ENCODE assay signal across 7 cellular contexts in the genomic region with DNA sequence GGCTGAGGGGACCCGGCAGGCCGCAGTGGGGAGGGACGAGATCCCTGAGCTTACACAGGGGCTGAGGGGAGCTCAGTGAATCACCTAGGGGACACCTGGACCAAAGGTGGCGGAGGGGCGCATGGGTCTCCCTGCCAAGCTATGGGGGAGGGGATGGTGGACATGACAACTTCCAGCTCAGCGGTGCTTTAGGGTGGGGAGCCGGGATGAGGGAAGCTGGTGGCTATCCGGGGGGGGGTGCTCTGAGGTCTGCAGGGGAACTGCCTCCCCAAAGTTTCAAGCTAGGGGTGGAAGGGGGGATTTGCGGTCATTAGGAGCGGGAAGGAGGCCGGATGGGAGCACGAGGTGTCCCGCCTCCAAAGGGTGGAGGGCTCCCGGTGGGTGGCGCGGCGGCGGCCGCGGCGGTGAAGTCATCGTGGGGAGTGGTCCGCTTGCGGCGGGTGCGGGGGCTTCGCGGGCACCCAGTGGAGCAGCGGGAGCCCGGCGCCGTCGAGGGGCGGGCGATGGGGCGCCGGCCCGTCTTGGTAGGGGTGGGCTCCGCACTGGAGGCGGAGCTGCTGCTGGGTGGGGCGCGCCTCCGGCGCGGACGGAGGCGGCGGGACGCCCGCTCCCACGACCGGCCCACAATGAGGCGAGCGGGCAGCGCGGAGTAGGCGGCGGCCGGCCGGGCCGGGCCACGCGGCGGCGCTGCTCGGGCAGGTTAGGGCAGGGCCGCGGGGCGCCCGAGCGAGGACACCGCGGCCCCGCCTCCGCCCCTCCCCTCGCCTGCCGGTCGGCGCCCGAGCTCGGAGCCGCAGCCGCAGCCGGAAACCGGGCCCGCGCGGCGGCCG. TPM values are rescaled to one million over a fixed set of nuclear protein-coding genes. Genes with fewer than 3 reads are reported as not detected.
DNase-seq lines count a peak whose midpoint lies in the region; ATAC-seq, FAIRE-seq and TF ChIP-seq lines count a peak whose summit lies in the region.

A gene with protein sequence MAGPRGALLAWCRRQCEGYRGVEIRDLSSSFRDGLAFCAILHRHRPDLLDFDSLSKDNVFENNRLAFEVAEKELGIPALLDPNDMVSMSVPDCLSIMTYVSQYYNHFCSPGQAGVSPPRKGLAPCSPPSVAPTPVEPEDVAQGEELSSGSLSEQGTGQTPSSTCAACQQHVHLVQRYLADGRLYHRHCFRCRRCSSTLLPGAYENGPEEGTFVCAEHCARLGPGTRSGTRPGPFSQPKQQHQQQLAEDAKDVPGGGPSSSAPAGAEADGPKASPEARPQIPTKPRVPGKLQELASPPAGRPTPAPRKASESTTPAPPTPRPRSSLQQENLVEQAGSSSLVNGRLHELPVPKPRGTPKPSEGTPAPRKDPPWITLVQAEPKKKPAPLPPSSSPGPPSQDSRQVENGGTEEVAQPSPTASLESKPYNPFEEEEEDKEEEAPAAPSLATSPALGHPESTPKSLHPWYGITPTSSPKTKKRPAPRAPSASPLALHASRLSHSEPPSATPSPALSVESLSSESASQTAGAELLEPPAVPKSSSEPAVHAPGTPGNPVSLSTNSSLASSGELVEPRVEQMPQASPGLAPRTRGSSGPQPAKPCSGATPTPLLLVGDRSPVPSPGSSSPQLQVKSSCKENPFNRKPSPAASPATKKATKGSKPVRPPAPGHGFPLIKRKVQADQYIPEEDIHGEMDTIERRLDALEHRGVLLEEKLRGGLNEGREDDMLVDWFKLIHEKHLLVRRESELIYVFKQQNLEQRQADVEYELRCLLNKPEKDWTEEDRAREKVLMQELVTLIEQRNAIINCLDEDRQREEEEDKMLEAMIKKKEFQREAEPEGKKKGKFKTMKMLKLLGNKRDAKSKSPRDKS (plus strand): TSS at position 764 of the 830 bp plus-strand sequence. CDS start 126 bp downstream, outside the sequence.

- peak within 1 kb of the TSS; percentile 59 for H3K4me3 ChIP-seq in lower leg skin (ENCODE audit: low read depth, poor library complexity, severe bottlenecking)

- WGBS in lower leg skin, 2 donors = 13 to 23% methylated on average over 18 to 33 of the region's 90 CpGs

- ATAC-seq in HG02588 (IDR thresholded peaks at IDR 0.05; ENCODE audit: unreplicated experiment) = peak; percentile 72

- FAIRE-seq in GM12892 (lab: Jason Lieb, UNC) = peak; percentile 93

- intact Hi-C loops in lower leg skin (cut with DNase I; ENCODE audit: low total_unique reads) = no loop called here

- TF ChIP-seq CTCF in lower leg skin (IDR thresholded peaks at IDR 0.05) = no peak

- DNase-seq in GM12892 (ENCODE audit: insufficient read length) (peak; percentile 87), NCI-H1930 (lab: John Stamatoyannopoulos, UW) (peak; percentile 43 to 76), dermis microvascular lymphatic vessel endothelial cell (ENCODE audit: low read depth in 2 of 2) (peak; percentile 18 to 83), lower leg skin (ENCODE audit: low spot score in 2 of 2) (peak in 1 of 2 donors; percentile 92)
- peak; percentile 45 to 57 for DNase-seq in activated CD4-positive, alpha-beta T cell treated with anti-CD3 and anti-CD28 coated beads for 4 hours
- peak; percentile 38 to 56 for DNase-seq in stimulated activated CD4-positive, alpha-beta T cell treated with anti-CD3 and anti-CD28 coated beads, Interleukin-4, amount 100 ng/mL, for 48 hours (ENCODE audit: low read depth in 2 of 2)

- TF ChIP-seq POLR2A in GM12892 (IDR thresholded peaks at IDR 0.05; ENCODE audit: low read depth, low read length) = no peak
- TF ChIP-seq POLR2A in lower leg skin (IDR thresholded peaks at IDR 0.05) = no peak

RNA-seq across cellular contexts. Expression of the gene that starts here (rescaled TPM):
- polyA plus RNA-seq in GM12892 (2012; ENCODE audit: missing spikeins) = 4.0 TPM
- total RNA-seq in dermis microvascular lymphatic vessel endothelial cell (21.3 and 37.3 TPM in 2 replicates), lower leg skin (100 to 1,000 TPM; 124 to 150 (median 143) TPM)
